Comparison of ENCODE assay signal across 12 cellular contexts in genomic region chr1:209746469-209747269, GRCh38. TPM values are rescaled to one million over a fixed set of nuclear protein-coding genes. Genes with fewer than 3 reads are reported as not detected.
DNase-seq lines count a peak whose midpoint lies in the region; ATAC-seq and TF ChIP-seq lines count a peak whose summit lies in the region.
"Had no signal": no experiment of that assay in that cellular context is flagged by ENCODE, and none has a peak within 500 bp of the region (broad histone marks: within the 10 kb centered on the region; RNA-seq: fewer than 3 reads in every experiment).

No MANE protein-coding gene starts in this region.

- ATAC-seq in left ventricle myocardium superior (no peak), HG02642 (IDR thresholded peaks at IDR 0.05; ENCODE audit: poor library complexity, unreplicated experiment) (no peak)
- ATAC-seq in stimulated activated memory B cell treated with anti-CD40 and anti-IgM and Interleukin-4, amounts not matched to agents 10 μg/mL and 1 μg/mL and 100 μg/mL, for 72 hours = no peak

- H3K27ac ChIP-seq in left ventricle myocardium inferior (replicated peaks) = peak overlapping the region; percentile 90
- H3K27ac ChIP-seq in dorsolateral prefrontal cortex = peak overlapping the region in 43 of 59 donors; percentile 24 to 95 (median 85)

- in situ Hi-C loops in SK-MEL-5 (cut with HindIII; ENCODE audit: low pct_unique_long_range_greater_than_20kb, low sequenced_read_pairs) = no loop called here

- no peaks in the 10 kb centered on the region for H3K27me3 ChIP-seq in left ventricle myocardium inferior (ENCODE audit: low read depth)
- H3K27me3 ChIP-seq in dorsolateral prefrontal cortex = no peaks in the 10 kb centered on the region

- no peaks in the 10 kb centered on the region for H3K9me3 Mint-ChIP-seq in stimulated activated memory B cell treated with anti-CD40 and anti-IgM and Interleukin-4, amounts not matched to agents 10 μg/mL and 1 μg/mL and 100 μg/mL, for 72 hours

- no peaks in the 10 kb centered on the region for H3K27me3 Mint-ChIP-seq in stimulated activated memory B cell treated with anti-CD40 and anti-IgM and Interleukin-4, amounts not matched to agents 10 μg/mL and 1 μg/mL and 100 μg/mL, for 72 hours

- H3K9me3 ChIP-seq in left ventricle myocardium inferior (replicated peaks) = no peaks in the 10 kb centered on the region

- intact Hi-C loops in left ventricle myocardium inferior (cut with micrococcal nuclease) = loop anchor here (10.0 kb wide), 2 partner anchors 52 to 172 kb away; no protein-coding TSS in a partner anchor
- intact Hi-C loops in left ventricle myocardium superior (cut with micrococcal nuclease) = loop anchor here (5.0 to 10.0 kb wide), 2 partner anchors 52 to 169 kb away; no protein-coding TSS in a partner anchor
- intact Hi-C loops in dorsolateral prefrontal cortex (cut with DNase I) = loop anchor here (1.0 to 10.0 kb wide), 6 partner anchors 44 to 170 kb away; no protein-coding TSS in a partner anchor

- no peak overlapping the region for H3K4me3 Mint-ChIP-seq in stimulated activated memory B cell treated with anti-CD40 and anti-IgM and Interleukin-4, amounts not matched to agents 10 μg/mL and 1 μg/mL and 100 μg/mL, for 72 hours

- H3K4me1 ChIP-seq in left ventricle myocardium inferior = peaks cover 46% of the 10 kb centered on the region

- TF ChIP-seq CTCF in left ventricle myocardium inferior (IDR thresholded peaks at IDR 0.05; ENCODE audit: borderline replicate concordance) (no peak), dorsolateral prefrontal cortex (IDR thresholded peaks at IDR 0.05 in 54 of 56, conservative IDR thresholded peaks at IDR 0.05 in 2 of 56; ENCODE audit: low read depth in 1 of 56, partially characterized antibody in 56 of 56) (no peak)

- peak overlapping the region; percentile 78 for H3K27ac Mint-ChIP-seq in stimulated activated memory B cell treated with anti-CD40 and anti-IgM and Interleukin-4, amounts not matched to agents 10 μg/mL and 1 μg/mL and 100 μg/mL, for 72 hours

- no peaks in the 10 kb centered on the region for H3K36me3 ChIP-seq in left ventricle myocardium inferior

- DNase-seq in left ventricle myocardium inferior (no peak), left ventricle myocardium superior (no peak), SK-MEL-5 (ENCODE audit: low read depth, low spot score) (peak; percentile 13), dorsolateral prefrontal cortex (no peak), COR-L47 (lab: John Stamatoyannopoulos, UW) (no peak), occipital lobe (lab: John Stamatoyannopoulos, UW) (no peak)
- DNase-seq: NK-92 treated with Interleukin-12 subunit alpha and Interleukin-12 subunit beta, amount 100 ng/mL, for 24 hours had no signal

- H3K36me3 Mint-ChIP-seq in stimulated activated memory B cell treated with anti-CD40 and anti-IgM and Interleukin-4, amounts not matched to agents 10 μg/mL and 1 μg/mL and 100 μg/mL, for 72 hours = no peaks in the 10 kb centered on the region

- H3K4me3 ChIP-seq in left ventricle myocardium inferior (no peak overlapping the region), dorsolateral prefrontal cortex (peak overlapping the region in 1 of 59 donors; percentile 56)

- H3K4me1 Mint-ChIP-seq in stimulated activated memory B cell treated with anti-CD40 and anti-IgM and Interleukin-4, amounts not matched to agents 10 μg/mL and 1 μg/mL and 100 μg/mL, for 72 hours = peaks cover 47% of the 10 kb centered on the region

RNA-seq across cellular contexts. Expression of gene TRAF3IP3, which starts 9.2 kb away (rescaled TPM):
- total RNA-seq in left ventricle myocardium inferior (1.2 TPM), left ventricle myocardium superior (1.9 TPM), dorsolateral prefrontal cortex (1 to 10 TPM in 114 of 120 experiments, under 1 TPM in 6; 0.23 to 8.8 (median 2.7) TPM), occipital lobe (0.47 TPM)
- total RNA-seq in SK-MEL-5 (2014; rRNA removed; shearing (Covaris generic)) = 0.61 TPM in 1 of 2 replicates, not detected in the other
- not detected in 2 replicates for polyA plus RNA-seq in SK-MEL-5 (2015; cell fraction: cytosol; rRNA removed)
- polyA plus RNA-seq in SK-MEL-5 (2015; cell fraction: nucleus; rRNA removed) = not detected in 2 replicates
- total RNA-seq: renal cortical epithelial cell had no signal
- polyA plus RNA-seq: BJ had no signal

RNA-seq across cellular contexts. Expression of gene C1orf74, which starts 37.7 kb away (rescaled TPM):
- 1.9 TPM for total RNA-seq in left ventricle myocardium inferior
- 2.0 TPM for total RNA-seq in left ventricle myocardium superior
- total RNA-seq in SK-MEL-5 (2014; rRNA removed; shearing (Covaris generic)) = 3.4 and 4.8 TPM in 2 replicates
- polyA plus RNA-seq in SK-MEL-5 (2015; cell fraction: cytosol; rRNA removed) = 2.5 and 2.6 TPM in 2 replicates
- polyA plus RNA-seq in SK-MEL-5 (2015; cell fraction: nucleus; rRNA removed) = 3.7 and 4.1 TPM in 2 replicates
- total RNA-seq in dorsolateral prefrontal cortex = 1 to 10 TPM; 1.4 to 4.1 (median 2.8) TPM
- total RNA-seq in occipital lobe = 2.8 TPM

RNA-seq across cellular contexts. Expression of gene HSD11B1, which starts 42.0 kb away (rescaled TPM):
- total RNA-seq in left ventricle myocardium inferior (4.1 TPM), left ventricle myocardium superior (2.8 TPM), dorsolateral prefrontal cortex (10 to 100 TPM in 71 of 120 experiments, 1 to 10 TPM in 49; 1.3 to 41.9 (median 12.0) TPM), occipital lobe (not detected)
- total RNA-seq in SK-MEL-5 (2014; rRNA removed; shearing (Covaris generic)) = not detected in 2 replicates
- not detected in 2 replicates for polyA plus RNA-seq in SK-MEL-5 (2015; cell fraction: cytosol; rRNA removed)
- not detected in 2 replicates for polyA plus RNA-seq in SK-MEL-5 (2015; cell fraction: nucleus; rRNA removed)
- total RNA-seq: frontal cortex, renal cortical epithelial cell had no signal

RNA-seq across cellular contexts. Expression of gene IRF6, which starts 59.3 kb away (rescaled TPM):
- 43.3 TPM for total RNA-seq in left ventricle myocardium inferior
- 48.5 TPM for total RNA-seq in left ventricle myocardium superior
- total RNA-seq in SK-MEL-5 (2014; rRNA removed; shearing (Covaris generic)) = not detected in 2 replicates
- 0.01 TPM in 1 of 2 replicates, not detected in the other for polyA plus RNA-seq in SK-MEL-5 (2015; cell fraction: cytosol; rRNA removed)
- not detected in 2 replicates for polyA plus RNA-seq in SK-MEL-5 (2015; cell fraction: nucleus; rRNA removed)
- total RNA-seq in dorsolateral prefrontal cortex = 1 to 10 TPM in 76 of 120 experiments, under 1 TPM in 44; 0.16 to 5.4 (median 1.3) TPM
- total RNA-seq in occipital lobe = 0.31 TPM
